In the genomic region with DNA sequence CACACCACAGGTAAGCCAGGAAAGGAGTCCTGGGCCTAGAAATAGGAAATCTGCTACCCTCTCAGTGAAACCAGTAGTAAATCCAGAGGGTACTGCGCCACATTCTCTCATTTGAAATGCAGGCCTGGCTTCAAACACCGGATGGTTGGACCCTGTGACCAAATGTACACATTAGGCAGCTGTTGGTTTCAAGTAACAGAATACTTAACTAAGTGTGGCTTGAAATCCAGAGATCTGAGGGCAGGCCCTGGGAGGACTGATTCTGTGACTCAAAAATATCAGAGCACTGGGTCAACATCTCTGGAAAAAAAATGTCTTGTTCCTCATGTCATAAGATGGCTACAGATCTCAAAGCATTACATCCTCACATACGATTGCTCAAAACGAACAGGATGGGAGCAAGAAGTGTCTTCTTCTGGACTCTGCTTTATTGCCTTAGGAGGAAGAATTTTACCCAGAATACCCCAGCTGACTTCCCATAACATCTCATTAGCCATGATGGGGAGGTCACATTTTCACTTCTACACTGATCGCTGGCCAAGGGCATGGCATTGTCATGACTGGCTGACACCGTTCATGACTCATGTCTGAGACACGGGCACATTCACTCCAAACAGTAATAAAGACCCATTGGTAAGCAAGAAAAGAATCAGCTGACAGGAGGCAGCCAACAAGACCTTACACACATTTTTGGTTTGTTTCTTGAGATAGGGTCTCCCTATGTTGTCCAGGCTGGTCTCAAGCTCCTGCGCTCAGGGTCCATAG, we compare ENCODE assay signal across 23 cellular contexts.
DNase-seq lines count a peak whose midpoint lies in the region; ATAC-seq and TF ChIP-seq lines count a peak whose summit lies in the region.
"Had no signal": no experiment of that assay in that cellular context is flagged by ENCODE, and none has a peak within 500 bp of the region (broad histone marks: within the 10 kb centered on the region; RNA-seq: fewer than 3 reads in every experiment).

No MANE protein-coding gene starts in this region.

- CTCF ChIA-PET in RWPE1 (lab: Yijun Ruan, JAX) = no interaction called here

- TF ChIP-seq CTCF in natural killer cell (IDR thresholded peaks at IDR 0.05) (no peak), RWPE1 (conservative IDR thresholded peaks at IDR 0.05; ENCODE audit: low read depth) (no peak), foreskin fibroblast (IDR thresholded peaks at IDR 0.05; ENCODE audit: low read depth, low read length) (no peak), vagina (IDR thresholded peaks at IDR 0.05) (no peak)

- no peak overlapping the region for H3K27ac ChIP-seq in RWPE1
- no peak overlapping the region for H3K27ac ChIP-seq in vagina
- H3K27ac ChIP-seq: brain microvascular endothelial cell, C4-2B, coronary artery, lower lobe of right lung, upper lobe of right lung had no signal

- H3K36me3 Mint-ChIP-seq in natural killer cell = no peaks in the 10 kb centered on the region
- no peaks in the 10 kb centered on the region for H3K36me3 Mint-ChIP-seq in natural killer cell treated with Interleukin-12 subunit alpha and Interleukin-12 subunit beta and Interleukin-15 and Interleukin-18, amount 100 ng/mL, for 72 hours
- no peaks in the 10 kb centered on the region for H3K36me3 Mint-ChIP-seq in stimulated activated memory B cell treated with anti-CD40 and anti-IgM and Interleukin-4, amounts not matched to agents 10 μg/mL and 1 μg/mL and 100 μg/mL, for 72 hours

- H3K27me3 Mint-ChIP-seq in natural killer cell (ENCODE audit: low read depth in 2 of 2) = peaks cover 0 to 4% of the 10 kb centered on the region in 2 donors
- H3K27me3 Mint-ChIP-seq in natural killer cell treated with Interleukin-12 subunit alpha and Interleukin-12 subunit beta and Interleukin-15 and Interleukin-18, amount 100 ng/mL, for 72 hours = peaks cover 2% of the 10 kb centered on the region in 2 donors
- no peaks in the 10 kb centered on the region for H3K27me3 Mint-ChIP-seq in stimulated activated memory B cell treated with anti-CD40 and anti-IgM and Interleukin-4, amounts not matched to agents 10 μg/mL and 1 μg/mL and 100 μg/mL, for 72 hours
- H3K27me3 Mint-ChIP-seq: activated naive CD8-positive, alpha-beta T cell treated with anti-CD3 and anti-CD28 coated beads, Interleukin-2, amount 50 U/mL, for 24 hours had no signal

- no peak overlapping the region for H3K4me3 ChIP-seq in foreskin fibroblast (ENCODE audit: low read depth in 1 of 2, low read length in 2 of 2)
- no peak overlapping the region for H3K4me3 ChIP-seq in vagina
- H3K4me3 ChIP-seq: coronary artery, K562, lower lobe of right lung, upper lobe of right lung had no signal

- H3K4me1 Mint-ChIP-seq in natural killer cell = peaks cover 43 to 50% of the 10 kb centered on the region in 2 donors
- peaks cover 18 to 30% of the 10 kb centered on the region in 2 donors for H3K4me1 Mint-ChIP-seq in natural killer cell treated with Interleukin-12 subunit alpha and Interleukin-12 subunit beta and Interleukin-15 and Interleukin-18, amount 100 ng/mL, for 72 hours (ENCODE audit: low read depth in 2 of 2)
- H3K4me1 Mint-ChIP-seq in stimulated activated memory B cell treated with anti-CD40 and anti-IgM and Interleukin-4, amounts not matched to agents 10 μg/mL and 1 μg/mL and 100 μg/mL, for 72 hours = no peaks in the 10 kb centered on the region
- H3K4me1 Mint-ChIP-seq: activated CD4-positive, alpha-beta T cell treated with anti-CD3 and anti-CD28 coated beads, Interleukin-2, amount 10 ng/mL, durations not matched to agents 24 days and 14 days; activated naive CD8-positive, alpha-beta T cell treated with anti-CD3 and anti-CD28 coated beads, Interleukin-2, amount 50 U/mL, for 24 hours; activated T-helper 17 cell treated with anti-CD3 and anti-CD28 coated beads, Interleukin-2, amount 50 U/mL, for 72 hours had no signal

- ATAC-seq in natural killer cell = peak in 1 of 3 donors; percentile 45
- no peak for ATAC-seq in natural killer cell treated with Interleukin-12 subunit alpha and Interleukin-12 subunit beta and Interleukin-15 and Interleukin-18, amount 100 ng/mL, for 72 hours
- ATAC-seq in stimulated activated memory B cell treated with anti-CD40 and anti-IgM and Interleukin-4, amounts not matched to agents 10 μg/mL and 1 μg/mL and 100 μg/mL, for 72 hours = no peak
- ATAC-seq in Right ventricle myocardium superior (ENCODE audit: poor library complexity) = no peak
- ATAC-seq: activated naive CD8-positive, alpha-beta T cell treated with anti-CD3 and anti-CD28 coated beads, Interleukin-2, amount 50 U/mL, for 24 hours; activated T-helper 17 cell treated with anti-CD3 and anti-CD28 coated beads, Interleukin-2, amount 50 U/mL, for 72 hours; K562; lower lobe of right lung had no signal

- no peaks in the 10 kb centered on the region for H3K27me3 ChIP-seq in vagina
- H3K27me3 ChIP-seq: brain microvascular endothelial cell, upper lobe of right lung had no signal

- peaks cover 6% of the 10 kb centered on the region for H3K4me1 ChIP-seq in vagina
- H3K4me1 ChIP-seq: lower lobe of right lung, upper lobe of right lung had no signal

- H3K9me3 ChIP-seq in vagina = no peaks in the 10 kb centered on the region
- H3K9me3 ChIP-seq: lower lobe of right lung, upper lobe of right lung had no signal

- H3K27ac Mint-ChIP-seq in natural killer cell = peak overlapping the region; percentile 49 to 81
- no peak overlapping the region for H3K27ac Mint-ChIP-seq in natural killer cell treated with Interleukin-12 subunit alpha and Interleukin-12 subunit beta and Interleukin-15 and Interleukin-18, amount 100 ng/mL, for 72 hours
- no peak overlapping the region for H3K27ac Mint-ChIP-seq in stimulated activated memory B cell treated with anti-CD40 and anti-IgM and Interleukin-4, amounts not matched to agents 10 μg/mL and 1 μg/mL and 100 μg/mL, for 72 hours
- H3K27ac Mint-ChIP-seq: activated CD4-positive, alpha-beta T cell treated with anti-CD3 and anti-CD28 coated beads, Interleukin-2, amount 10 ng/mL, durations not matched to agents 24 days and 14 days; activated naive CD8-positive, alpha-beta T cell treated with anti-CD3 and anti-CD28 coated beads, Interleukin-2, amount 50 U/mL, for 24 hours; activated T-helper 17 cell treated with anti-CD3 and anti-CD28 coated beads, Interleukin-2, amount 50 U/mL, for 72 hours; endodermal cell had no signal

- no peaks in the 10 kb centered on the region for H3K36me3 ChIP-seq in vagina
- H3K36me3 ChIP-seq: brain microvascular endothelial cell, lower lobe of right lung, upper lobe of right lung had no signal

- POLR2A ChIA-PET in RWPE1 (lab: Yijun Ruan, JAX; ENCODE audit: low non-redundant PET) = no interaction called here

- peaks cover under 1% of the 10 kb centered on the region in 2 donors for H3K9me3 Mint-ChIP-seq in natural killer cell
- H3K9me3 Mint-ChIP-seq in natural killer cell treated with Interleukin-12 subunit alpha and Interleukin-12 subunit beta and Interleukin-15 and Interleukin-18, amount 100 ng/mL, for 72 hours = peaks cover under 1% of the 10 kb centered on the region
- H3K9me3 Mint-ChIP-seq in stimulated activated memory B cell treated with anti-CD40 and anti-IgM and Interleukin-4, amounts not matched to agents 10 μg/mL and 1 μg/mL and 100 μg/mL, for 72 hours = peaks cover 6% of the 10 kb centered on the region
- H3K9me3 Mint-ChIP-seq: activated naive CD8-positive, alpha-beta T cell treated with anti-CD3 and anti-CD28 coated beads, Interleukin-2, amount 50 U/mL, for 24 hours; endodermal cell had no signal

- DNase-seq in natural killer cell (no peak), RWPE1 (ENCODE audit: low spot score) (peak; percentile 33), foreskin fibroblast (peak; percentile 10 to 33), Right ventricle myocardium superior (no peak), vagina (ENCODE audit: extremely low spot score in 2 of 2) (no peak)
- no peak for DNase-seq in natural killer cell treated with Interleukin-12 subunit alpha and Interleukin-12 subunit beta and Interleukin-15 and Interleukin-18, amount 100 ng/mL, for 72 hours (ENCODE audit: low spot score)
- no peak for DNase-seq in activated effector memory CD4-positive, alpha-beta T cell treated with anti-CD3 and anti-CD28 coated beads, Interleukin-2, amount 50 U/mL, for 16 hours
- DNase-seq: activated CD4-positive, alpha-beta T cell treated with anti-CD3 and anti-CD28 coated beads, Interleukin-2, amount 10 ng/mL, durations not matched to agents 24 days and 14 days; activated naive CD8-positive, alpha-beta T cell treated with anti-CD3 and anti-CD28 coated beads, Interleukin-2, amount 50 U/mL, for 24 hours; brain microvascular endothelial cell; endodermal cell; GF-D8; lower lobe of right lung; NCI-H1092; NCI-H2107; NCI-H510A; SIG-M5; upper lobe of right lung had no signal

- H3K4me3 Mint-ChIP-seq in natural killer cell = no peak overlapping the region
- H3K4me3 Mint-ChIP-seq in natural killer cell treated with Interleukin-12 subunit alpha and Interleukin-12 subunit beta and Interleukin-15 and Interleukin-18, amount 100 ng/mL, for 72 hours = no peak overlapping the region
- H3K4me3 Mint-ChIP-seq in stimulated activated memory B cell treated with anti-CD40 and anti-IgM and Interleukin-4, amounts not matched to agents 10 μg/mL and 1 μg/mL and 100 μg/mL, for 72 hours = no peak overlapping the region
- H3K4me3 Mint-ChIP-seq: activated CD4-positive, alpha-beta T cell treated with anti-CD3 and anti-CD28 coated beads, Interleukin-2, amount 10 ng/mL, durations not matched to agents 24 days and 14 days; activated naive CD8-positive, alpha-beta T cell treated with anti-CD3 and anti-CD28 coated beads, Interleukin-2, amount 50 U/mL, for 24 hours; activated T-helper 17 cell treated with anti-CD3 and anti-CD28 coated beads, Interleukin-2, amount 50 U/mL, for 72 hours; endodermal cell had no signal

- intact Hi-C loops in natural killer cell (cut with micrococcal nuclease) = no loop called here
- intact Hi-C loops in Right ventricle myocardium superior (cut with DNase I) = no loop called here
- intact Hi-C loops in vagina (cut with DNase I) = no loop called here

- no peak for TF ChIP-seq POLR2A in vagina (IDR thresholded peaks at IDR 0.05)

Comparison
In these comparisons a context has a peak if more than half of its experiments do, and no peak if none do; other contexts are left out.
1. H3K27ac Mint-ChIP-seq: peak in natural killer cell (2 of 2); none in natural killer cell treated with Interleukin-12 subunit alpha and Interleukin-12 subunit beta and Interleukin-15 and Interleukin-18, amount 100 ng/mL, for 72 hours (0 of 2) and stimulated activated memory B cell treated with anti-CD40 and anti-IgM and Interleukin-4, amounts not matched to agents 10 μg/mL and 1 μg/mL and 100 μg/mL, for 72 hours (single experiment).
2. DNase-seq: peak in RWPE1 (single experiment) and foreskin fibroblast (2 of 2); none in natural killer cell (single experiment), natural killer cell treated with Interleukin-12 subunit alpha and Interleukin-12 subunit beta and Interleukin-15 and Interleukin-18, amount 100 ng/mL, for 72 hours (single experiment), activated effector memory CD4-positive, alpha-beta T cell treated with anti-CD3 and anti-CD28 coated beads, Interleukin-2, amount 50 U/mL, for 16 hours (single experiment), Right ventricle myocardium superior (single experiment) and vagina (0 of 2).